1 cellular context compared by ENCODE assay signal in the genomic region with DNA sequence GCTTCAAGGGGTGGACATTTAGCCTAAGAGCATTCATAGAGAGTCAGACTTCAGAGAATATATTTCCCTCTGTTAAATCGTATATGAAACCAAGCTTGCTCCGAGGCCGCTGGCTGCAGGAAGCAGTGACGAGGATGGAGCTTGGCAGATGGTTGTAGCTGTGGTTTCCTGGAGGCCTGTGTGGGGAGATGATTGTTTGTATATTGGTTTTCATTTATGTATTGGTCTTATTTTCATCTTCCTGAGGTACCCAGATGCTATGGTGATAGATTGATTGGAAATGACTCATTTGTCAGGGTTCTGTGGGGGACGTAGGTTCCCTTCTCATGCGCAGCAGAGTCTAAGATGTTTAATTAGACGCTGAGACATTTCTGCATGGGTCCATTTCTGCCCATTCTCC.
TF ChIP-seq lines count a peak whose summit lies in the region.

No MANE protein-coding gene starts in this region.

TF ChIP-seq in GM23338, 12 proteins besides CTCF, POLR2A, EP300 and RAD21 (continued from another document):
- TF ChIP-seq, protein P1, sequence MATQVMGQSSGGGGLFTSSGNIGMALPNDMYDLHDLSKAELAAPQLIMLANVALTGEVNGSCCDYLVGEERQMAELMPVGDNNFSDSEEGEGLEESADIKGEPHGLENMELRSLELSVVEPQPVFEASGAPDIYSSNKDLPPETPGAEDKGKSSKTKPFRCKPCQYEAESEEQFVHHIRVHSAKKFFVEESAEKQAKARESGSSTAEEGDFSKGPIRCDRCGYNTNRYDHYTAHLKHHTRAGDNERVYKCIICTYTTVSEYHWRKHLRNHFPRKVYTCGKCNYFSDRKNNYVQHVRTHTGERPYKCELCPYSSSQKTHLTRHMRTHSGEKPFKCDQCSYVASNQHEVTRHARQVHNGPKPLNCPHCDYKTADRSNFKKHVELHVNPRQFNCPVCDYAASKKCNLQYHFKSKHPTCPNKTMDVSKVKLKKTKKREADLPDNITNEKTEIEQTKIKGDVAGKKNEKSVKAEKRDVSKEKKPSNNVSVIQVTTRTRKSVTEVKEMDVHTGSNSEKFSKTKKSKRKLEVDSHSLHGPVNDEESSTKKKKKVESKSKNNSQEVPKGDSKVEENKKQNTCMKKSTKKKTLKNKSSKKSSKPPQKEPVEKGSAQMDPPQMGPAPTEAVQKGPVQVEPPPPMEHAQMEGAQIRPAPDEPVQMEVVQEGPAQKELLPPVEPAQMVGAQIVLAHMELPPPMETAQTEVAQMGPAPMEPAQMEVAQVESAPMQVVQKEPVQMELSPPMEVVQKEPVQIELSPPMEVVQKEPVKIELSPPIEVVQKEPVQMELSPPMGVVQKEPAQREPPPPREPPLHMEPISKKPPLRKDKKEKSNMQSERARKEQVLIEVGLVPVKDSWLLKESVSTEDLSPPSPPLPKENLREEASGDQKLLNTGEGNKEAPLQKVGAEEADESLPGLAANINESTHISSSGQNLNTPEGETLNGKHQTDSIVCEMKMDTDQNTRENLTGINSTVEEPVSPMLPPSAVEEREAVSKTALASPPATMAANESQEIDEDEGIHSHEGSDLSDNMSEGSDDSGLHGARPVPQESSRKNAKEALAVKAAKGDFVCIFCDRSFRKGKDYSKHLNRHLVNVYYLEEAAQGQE (IDR thresholded peaks at IDR 0.05; ENCODE audit: unreplicated experiment) = no peak
- TF ChIP-seq EZH2phosphoT487 (IDR thresholded peaks at IDR 0.05; ENCODE audit: unreplicated experiment) (no peak), CREB1 (CRISPR knock-in tag; IDR thresholded peaks at IDR 0.05; ENCODE audit: low read depth) (no peak), STAT1 (IDR thresholded peaks at IDR 0.05; ENCODE audit: unreplicated experiment) (no peak), POLR2AphosphoS5 (IDR thresholded peaks at IDR 0.05; ENCODE audit: low read depth) (no peak), EZH2 (IDR thresholded peaks at IDR 0.05; ENCODE audit: low read depth, unreplicated experiment) (no peak), JUNB (IDR thresholded peaks at IDR 0.05; ENCODE audit: unreplicated experiment) (no peak), ZNF114 (CRISPR knock-in tag; IDR thresholded peaks at IDR 0.05) (no peak), ZNF331 (CRISPR knock-in tag; IDR thresholded peaks at IDR 0.05; ENCODE audit: low read depth) (no peak)
- TF ChIP-seq, protein P2, sequence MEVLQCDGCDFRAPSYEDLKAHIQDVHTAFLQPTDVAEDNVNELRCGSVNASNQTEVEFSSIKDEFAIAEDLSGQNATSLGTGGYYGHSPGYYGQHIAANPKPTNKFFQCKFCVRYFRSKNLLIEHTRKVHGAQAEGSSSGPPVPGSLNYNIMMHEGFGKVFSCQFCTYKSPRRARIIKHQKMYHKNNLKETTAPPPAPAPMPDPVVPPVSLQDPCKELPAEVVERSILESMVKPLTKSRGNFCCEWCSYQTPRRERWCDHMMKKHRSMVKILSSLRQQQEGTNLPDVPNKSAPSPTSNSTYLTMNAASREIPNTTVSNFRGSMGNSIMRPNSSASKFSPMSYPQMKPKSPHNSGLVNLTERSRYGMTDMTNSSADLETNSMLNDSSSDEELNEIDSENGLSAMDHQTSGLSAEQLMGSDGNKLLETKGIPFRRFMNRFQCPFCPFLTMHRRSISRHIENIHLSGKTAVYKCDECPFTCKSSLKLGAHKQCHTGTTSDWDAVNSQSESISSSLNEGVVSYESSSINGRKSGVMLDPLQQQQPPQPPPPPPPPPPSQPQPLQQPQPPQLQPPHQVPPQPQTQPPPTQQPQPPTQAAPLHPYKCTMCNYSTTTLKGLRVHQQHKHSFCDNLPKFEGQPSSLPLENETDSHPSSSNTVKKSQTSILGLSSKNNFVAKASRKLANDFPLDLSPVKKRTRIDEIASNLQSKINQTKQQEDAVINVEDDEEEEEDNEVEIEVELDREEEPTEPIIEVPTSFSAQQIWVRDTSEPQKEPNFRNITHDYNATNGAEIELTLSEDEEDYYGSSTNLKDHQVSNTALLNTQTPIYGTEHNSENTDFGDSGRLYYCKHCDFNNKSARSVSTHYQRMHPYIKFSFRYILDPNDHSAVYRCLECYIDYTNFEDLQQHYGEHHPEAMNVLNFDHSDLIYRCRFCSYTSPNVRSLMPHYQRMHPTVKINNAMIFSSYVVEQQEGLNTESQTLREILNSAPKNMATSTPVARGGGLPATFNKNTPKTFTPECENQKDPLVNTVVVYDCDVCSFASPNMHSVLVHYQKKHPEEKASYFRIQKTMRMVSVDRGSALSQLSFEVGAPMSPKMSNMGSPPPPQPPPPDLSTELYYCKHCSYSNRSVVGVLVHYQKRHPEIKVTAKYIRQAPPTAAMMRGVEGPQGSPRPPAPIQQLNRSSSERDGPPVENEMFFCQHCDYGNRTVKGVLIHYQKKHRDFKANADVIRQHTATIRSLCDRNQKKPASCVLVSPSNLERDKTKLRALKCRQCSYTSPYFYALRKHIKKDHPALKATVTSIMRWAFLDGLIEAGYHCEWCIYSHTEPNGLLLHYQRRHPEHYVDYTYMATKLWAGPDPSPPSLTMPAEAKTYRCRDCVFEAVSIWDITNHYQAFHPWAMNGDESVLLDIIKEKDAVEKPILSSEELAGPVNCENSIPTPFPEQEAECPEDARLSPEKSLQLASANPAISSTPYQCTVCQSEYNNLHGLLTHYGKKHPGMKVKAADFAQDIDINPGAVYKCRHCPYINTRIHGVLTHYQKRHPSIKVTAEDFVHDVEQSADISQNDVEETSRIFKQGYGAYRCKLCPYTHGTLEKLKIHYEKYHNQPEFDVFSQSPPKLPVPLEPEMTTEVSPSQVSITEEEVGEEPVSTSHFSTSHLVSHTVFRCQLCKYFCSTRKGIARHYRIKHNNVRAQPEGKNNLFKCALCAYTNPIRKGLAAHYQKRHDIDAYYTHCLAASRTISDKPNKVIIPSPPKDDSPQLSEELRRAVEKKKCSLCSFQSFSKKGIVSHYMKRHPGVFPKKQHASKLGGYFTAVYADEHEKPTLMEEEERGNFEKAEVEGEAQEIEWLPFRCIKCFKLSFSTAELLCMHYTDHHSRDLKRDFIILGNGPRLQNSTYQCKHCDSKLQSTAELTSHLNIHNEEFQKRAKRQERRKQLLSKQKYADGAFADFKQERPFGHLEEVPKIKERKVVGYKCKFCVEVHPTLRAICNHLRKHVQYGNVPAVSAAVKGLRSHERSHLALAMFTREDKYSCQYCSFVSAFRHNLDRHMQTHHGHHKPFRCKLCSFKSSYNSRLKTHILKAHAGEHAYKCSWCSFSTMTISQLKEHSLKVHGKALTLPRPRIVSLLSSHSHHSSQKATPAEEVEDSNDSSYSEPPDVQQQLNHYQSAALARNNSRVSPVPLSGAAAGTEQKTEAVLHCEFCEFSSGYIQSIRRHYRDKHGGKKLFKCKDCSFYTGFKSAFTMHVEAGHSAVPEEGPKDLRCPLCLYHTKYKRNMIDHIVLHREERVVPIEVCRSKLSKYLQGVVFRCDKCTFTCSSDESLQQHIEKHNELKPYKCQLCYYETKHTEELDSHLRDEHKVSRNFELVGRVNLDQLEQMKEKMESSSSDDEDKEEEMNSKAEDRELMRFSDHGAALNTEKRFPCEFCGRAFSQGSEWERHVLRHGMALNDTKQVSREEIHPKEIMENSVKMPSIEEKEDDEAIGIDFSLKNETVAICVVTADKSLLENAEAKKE (CRISPR knock-in tag; IDR thresholded peaks at IDR 0.05) = no peak
